ENCODE assay signal across 21 cellular contexts in genomic region chr9:88567870-88568269, GRCh38. TPM values are rescaled to one million over a fixed set of nuclear protein-coding genes. Genes with fewer than 3 reads are reported as not detected.
DNase-seq lines count a peak whose midpoint lies in the region; ATAC-seq lines count a peak whose summit lies in the region.
"Had no signal": no experiment of that assay in that cellular context is flagged by ENCODE, and none has a peak within 500 bp of the region (broad histone marks: within the 10 kb centered on the region; RNA-seq: fewer than 3 reads in every experiment).

No MANE protein-coding gene starts in this region.

- no peaks in the 10 kb centered on the region for H3K36me3 Mint-ChIP-seq in activated T-helper 1 cell treated with anti-CD3 and anti-CD28 coated beads, Interleukin-12 subunit alpha, Interleukin-12 subunit beta, Interleukin-2, Interleukin-4 antibody, amounts not matched to agents 30 ng/mL and 10 ng/mL and 1 ng/mL, durations not matched to agents 14 hours and 24 hours and 36 hours (ENCODE audit: low read depth)

- peaks cover 16% of the 10 kb centered on the region for H3K27me3 Mint-ChIP-seq in activated T-helper 1 cell treated with anti-CD3 and anti-CD28 coated beads, Interleukin-12 subunit alpha, Interleukin-12 subunit beta, Interleukin-2, Interleukin-4 antibody, amounts not matched to agents 30 ng/mL and 10 ng/mL and 1 ng/mL, durations not matched to agents 14 hours and 24 hours and 36 hours (ENCODE audit: insufficient read depth)

- no peak overlapping the region for H3K27ac Mint-ChIP-seq in activated T-helper 1 cell treated with anti-CD3 and anti-CD28 coated beads, Interleukin-12 subunit alpha, Interleukin-12 subunit beta, Interleukin-2, Interleukin-4 antibody, amounts not matched to agents 30 ng/mL and 10 ng/mL and 1 ng/mL, durations not matched to agents 14 hours and 24 hours and 36 hours
- H3K27ac Mint-ChIP-seq: HFFc6 had no signal

- intact Hi-C loops in activated T-helper 1 cell treated with anti-CD3 and anti-CD28 coated beads, Interleukin-12 subunit alpha, Interleukin-12 subunit beta, Interleukin-2, Interleukin-4 antibody, amounts not matched to agents 30 ng/mL and 10 ng/mL and 1 ng/mL, durations not matched to agents 14 hours and 24 hours and 36 hours (cut with micrococcal nuclease): no loop called here

- ATAC-seq in GM19043 (IDR thresholded peaks at IDR 0.05; ENCODE audit: low read depth, unreplicated experiment) (peak; percentile 70), HG02763 (IDR thresholded peaks at IDR 0.05; ENCODE audit: unreplicated experiment) (peak; percentile 66)
- ATAC-seq: A549 had no signal

- H3K4me3 Mint-ChIP-seq in activated T-helper 1 cell treated with anti-CD3 and anti-CD28 coated beads, Interleukin-12 subunit alpha, Interleukin-12 subunit beta, Interleukin-2, Interleukin-4 antibody, amounts not matched to agents 30 ng/mL and 10 ng/mL and 1 ng/mL, durations not matched to agents 14 hours and 24 hours and 36 hours: no peak overlapping the region
- H3K4me3 Mint-ChIP-seq: HFFc6 had no signal

- H3K9me3 ChIP-seq in HAP-1: no peaks in the 10 kb centered on the region
- H3K9me3 ChIP-seq: A549, colonic mucosa had no signal

- H3K4me3 ChIP-seq in HAP-1: no peak overlapping the region
- H3K4me3 ChIP-seq: A549, colonic mucosa had no signal

- no peaks in the 10 kb centered on the region for H3K4me1 ChIP-seq in HAP-1
- H3K4me1 ChIP-seq: A549, colonic mucosa had no signal

- no peaks in the 10 kb centered on the region for H3K9me3 Mint-ChIP-seq in activated T-helper 1 cell treated with anti-CD3 and anti-CD28 coated beads, Interleukin-12 subunit alpha, Interleukin-12 subunit beta, Interleukin-2, Interleukin-4 antibody, amounts not matched to agents 30 ng/mL and 10 ng/mL and 1 ng/mL, durations not matched to agents 14 hours and 24 hours and 36 hours
- H3K9me3 Mint-ChIP-seq: HFFc6 had no signal

- peak; percentile 6 to 32 for DNase-seq in activated CD4-positive, alpha-beta T cell treated with anti-CD3 and anti-CD28 coated beads, Interleukin-2, amount 50 U/mL, for 48 hours
- DNase-seq in activated CD4-positive, alpha-beta T cell treated with anti-CD3 and anti-CD28 coated beads, Interleukin-2, amount 50 U/mL, for 1 hour: no peak
- peak; percentile 6 for DNase-seq in activated T-helper 1 cell treated with anti-CD3 and anti-CD28 coated beads, Interleukin-12 subunit alpha, Interleukin-12 subunit beta, Interleukin-2, Interleukin-4 antibody, amounts not matched to agents 30 ng/mL and 10 ng/mL and 1 ng/mL, durations not matched to agents 14 hours and 24 hours and 36 hours (ENCODE audit: low spot score)
- DNase-seq in GM19238 (ENCODE audit: insufficient read length, low spot score) (no peak), iPS-NIHi7 (ENCODE audit: extremely low spot score) (no peak), HAP-1 (ENCODE audit: low spot score in 2 of 2) (no peak)
- DNase-seq: activated CD8-positive, alpha-beta memory T cell treated with anti-CD3 and anti-CD28 coated beads, Interleukin-2, amount 50 U/mL, for 48 hours; amygdala; colonic mucosa; COR-L47; erythroblast; head of caudate nucleus; HFFc6; KBM-7; NCI-H345; OCI-M1; small intestine had no signal

- no peaks in the 10 kb centered on the region for H3K4me1 Mint-ChIP-seq in activated T-helper 1 cell treated with anti-CD3 and anti-CD28 coated beads, Interleukin-12 subunit alpha, Interleukin-12 subunit beta, Interleukin-2, Interleukin-4 antibody, amounts not matched to agents 30 ng/mL and 10 ng/mL and 1 ng/mL, durations not matched to agents 14 hours and 24 hours and 36 hours (ENCODE audit: low read depth)

- H3K36me3 ChIP-seq in HAP-1 (replicated peaks): no peaks in the 10 kb centered on the region
- H3K36me3 ChIP-seq: colonic mucosa had no signal

- in situ Hi-C loops in HAP-1 (cut with MboI; ENCODE audit: low sequenced_read_pairs): no loop called here

- H3K27me3 ChIP-seq in HAP-1 (ENCODE audit: low read depth): no peaks in the 10 kb centered on the region
- H3K27me3 ChIP-seq: colonic mucosa had no signal

RNA-seq across cellular contexts. Expression of gene NXNL2, which starts 32.9 kb away (rescaled TPM):
- not detected in 2 replicates for total RNA-seq in activated T-helper 1 cell treated with anti-CD3 and anti-CD28 coated beads, Interleukin-12 subunit alpha, Interleukin-12 subunit beta, Interleukin-2, Interleukin-4 antibody, amounts not matched to agents 30 ng/mL and 10 ng/mL and 1 ng/mL, durations not matched to agents 14 hours and 24 hours and 36 hours
- total RNA-seq: colonic mucosa, mononuclear cell had no signal

Comparison
In these comparisons a context has a peak if more than half of its experiments do, and no peak if none do; other contexts are left out.
1. DNase-seq: peak in activated CD4-positive, alpha-beta T cell treated with anti-CD3 and anti-CD28 coated beads, Interleukin-2, amount 50 U/mL, for 48 hours (2 of 2) and activated T-helper 1 cell treated with anti-CD3 and anti-CD28 coated beads, Interleukin-12 subunit alpha, Interleukin-12 subunit beta, Interleukin-2, Interleukin-4 antibody, amounts not matched to agents 30 ng/mL and 10 ng/mL and 1 ng/mL, durations not matched to agents 14 hours and 24 hours and 36 hours (single experiment); none in activated CD4-positive, alpha-beta T cell treated with anti-CD3 and anti-CD28 coated beads, Interleukin-2, amount 50 U/mL, for 1 hour (single experiment), GM19238 (single experiment), iPS-NIHi7 (single experiment) and HAP-1 (0 of 2).